ENCODE assay signal across 14 cellular contexts in the genomic region with DNA sequence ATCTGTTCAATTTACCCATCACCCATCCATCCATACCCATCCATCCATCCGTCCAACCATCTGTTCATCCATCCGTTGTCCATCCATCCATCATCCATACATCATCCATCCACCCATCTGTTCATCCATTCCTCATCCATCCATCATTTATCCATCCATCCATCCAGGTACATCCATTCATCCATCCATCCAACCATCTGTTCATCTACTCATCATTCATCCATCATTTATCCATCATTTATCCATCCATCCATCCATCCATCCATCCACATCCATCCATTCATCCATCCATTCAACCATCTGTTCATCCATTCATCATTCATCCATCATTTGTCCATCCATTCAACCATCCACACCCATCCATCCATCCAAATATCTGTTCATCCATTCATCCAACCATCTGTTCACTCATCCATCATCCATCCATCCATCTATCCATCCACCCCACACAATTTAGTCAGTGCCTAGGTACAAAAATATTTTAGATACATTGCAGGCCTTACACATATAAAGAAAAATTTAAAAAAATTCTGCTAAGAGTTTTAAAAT.
"Had no signal": no experiment of that assay in that cellular context is flagged by ENCODE, and none has a peak within 500 bp of the region (broad histone marks: within the 10 kb centered on the region; RNA-seq: fewer than 3 reads in every experiment).

No MANE protein-coding gene starts in this region.

- H3K4me1 Mint-ChIP-seq: endodermal cell; naive B cell; stimulated activated naive B cell treated with anti-CD40 and anti-IgM and Interleukin-4, amounts not matched to agents 10 μg/mL and 1 μg/mL and 100 μg/mL, for 72 hours had no signal

- H3K27ac Mint-ChIP-seq: endodermal cell; naive B cell; stimulated activated naive B cell treated with anti-CD40 and anti-IgM and Interleukin-4, amounts not matched to agents 10 μg/mL and 1 μg/mL and 100 μg/mL, for 72 hours had no signal

- H3K9me3 ChIP-seq: transverse colon had no signal

- ATAC-seq: left lobe of liver; stimulated activated naive B cell treated with anti-CD40 and anti-IgM and Interleukin-4, amounts not matched to agents 10 μg/mL and 1 μg/mL and 100 μg/mL, for 72 hours had no signal

- DNase-seq: activated CD4-positive, alpha-beta T cell treated with anti-CD3 and anti-CD28 coated beads, Interleukin-2, amount 50 U/mL, for 4 hours; activated CD8-positive, alpha-beta memory T cell treated with anti-CD3 and anti-CD28 coated beads, Interleukin-2, amount 50 U/mL, for 4 hours; activated gamma-delta T cell treated with Interleukin-2 at 50 U/mL for 16 hours; endodermal cell; erythroblast; islet precursor cell; naive B cell; occipital lobe; stimulated activated CD4-positive, alpha-beta T cell treated with anti-CD3 and anti-CD28 coated beads, Interleukin-2, amount 100 ng/mL, for 48 hours; stimulated activated naive B cell treated with anti-CD40 and anti-IgM and Interleukin-4, amounts not matched to agents 10 μg/mL and 1 μg/mL and 100 μg/mL, for 72 hours; substantia nigra; T-helper 9 cell; transverse colon had no signal

- H3K4me3 Mint-ChIP-seq: endodermal cell; naive B cell; stimulated activated naive B cell treated with anti-CD40 and anti-IgM and Interleukin-4, amounts not matched to agents 10 μg/mL and 1 μg/mL and 100 μg/mL, for 72 hours had no signal

- H3K4me1 ChIP-seq: transverse colon had no signal

- H3K27me3 ChIP-seq: transverse colon had no signal

- H3K4me3 ChIP-seq: transverse colon had no signal

- H3K27ac ChIP-seq: transverse colon had no signal
